Comparison of ENCODE assay signal across 8 cellular contexts in the genomic region with DNA sequence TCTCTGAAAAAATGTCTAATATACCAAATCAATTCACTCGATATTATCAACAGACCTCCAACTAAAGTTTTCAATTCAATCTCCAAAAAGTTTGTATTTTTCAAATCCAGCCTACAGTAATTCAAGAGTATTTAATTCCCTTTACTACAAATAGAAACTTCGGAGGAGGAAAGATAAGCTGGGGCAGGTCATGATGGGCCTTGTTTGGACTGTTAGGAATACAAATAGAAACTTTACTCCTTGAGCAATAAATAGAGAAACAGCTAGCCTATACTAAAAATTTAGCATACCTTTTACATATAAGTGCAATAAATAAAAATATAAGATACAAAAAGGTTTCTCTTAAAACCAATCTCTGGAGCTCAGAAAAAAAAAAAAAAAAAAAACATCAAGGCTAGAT.
"Had no signal": no experiment of that assay in that cellular context is flagged by ENCODE, and none has a peak within 500 bp of the region (broad histone marks: within the 10 kb centered on the region; RNA-seq: fewer than 3 reads in every experiment).

No MANE protein-coding gene starts in this region.

- H3K27ac ChIP-seq: GM23248 had no signal

- H3K4me3 Mint-ChIP-seq: H9, IgD-negative memory B cell had no signal

- H3K4me3 ChIP-seq: GM23248 had no signal

- H3K4me1 Mint-ChIP-seq: H9 had no signal

- H3K27ac Mint-ChIP-seq: H9, IgD-negative memory B cell had no signal

- FAIRE-seq: H54, HTR-8/SVneo had no signal

- H2AFZ ChIP-seq: GM23248 had no signal

- H3K27me3 Mint-ChIP-seq: IgD-negative memory B cell had no signal

- DNase-seq: GM23248, GOT3, H9, HCEC 1CT, KBM-7 had no signal

- H3K9ac ChIP-seq: GM23248 had no signal
